ENCODE assay signal across 1 cellular context in the genomic region with DNA sequence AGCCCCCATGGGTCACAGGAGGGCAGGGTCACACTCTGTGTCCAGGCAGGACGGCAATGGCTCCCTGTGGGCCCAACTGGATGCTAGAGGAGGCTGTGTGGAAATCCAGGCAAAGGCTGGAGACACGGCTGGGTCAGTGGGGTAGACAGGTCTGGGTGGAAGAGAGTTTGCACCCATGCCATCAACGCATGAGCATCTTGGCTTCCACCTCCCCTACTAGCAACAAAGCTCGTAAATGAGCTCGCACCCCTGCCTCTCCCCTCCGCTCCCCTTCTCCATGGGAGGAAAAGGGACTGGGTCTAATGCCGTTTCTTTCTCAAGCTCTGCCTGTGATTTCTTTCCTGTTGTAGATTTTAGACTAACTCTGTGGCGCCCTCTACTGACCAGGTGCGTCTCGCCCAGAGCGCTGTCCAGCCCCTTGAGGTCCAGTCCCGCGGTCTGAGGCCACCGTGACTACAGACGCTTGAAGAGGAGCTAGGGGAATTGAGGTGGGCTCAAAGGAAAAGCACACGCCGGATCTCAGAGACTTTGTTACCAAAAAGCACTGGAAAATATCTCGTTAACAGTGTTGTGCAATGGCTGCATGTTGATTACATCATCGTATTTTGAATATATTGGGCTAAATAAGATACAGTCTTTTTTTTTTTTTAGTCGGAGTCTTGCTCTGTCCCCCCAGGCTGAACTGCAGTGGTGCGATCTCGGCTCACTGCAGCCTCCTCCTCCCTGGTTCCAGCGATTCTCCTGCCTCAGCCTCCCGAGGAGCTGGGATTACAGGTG.
TF ChIP-seq lines count a peak whose summit lies in the region.

No MANE protein-coding gene starts in this region.

TF ChIP-seq in HEK293, 187 proteins besides CTCF, POLR2A, EP300 and RAD21 (continued from another document):
- peak; percentile 76 for TF ChIP-seq REST (tag by site-specific recombination; IDR thresholded peaks at IDR 0.05)
